15 cellular contexts compared by ENCODE assay signal in genomic region chr9:118896356-118897000, GRCh38.
DNase-seq lines count a peak whose midpoint lies in the region; ATAC-seq and TF ChIP-seq lines count a peak whose summit lies in the region.
"Had no signal": no experiment of that assay in that cellular context is flagged by ENCODE, and none has a peak within 500 bp of the region (broad histone marks: within the 10 kb centered on the region; RNA-seq: fewer than 3 reads in every experiment).

No MANE protein-coding gene starts in this region.

- DNase-seq in GM03348 (ENCODE audit: low spot score) (peak; percentile 2), NCI-H1436 (lab: John Stamatoyannopoulos, UW) (peak; percentile 60), NCI-H748 treated with DMSO at 0.1 percent for 48 hours (lab: John Stamatoyannopoulos, UW) (peak; percentile 34), medulla oblongata (ENCODE audit: extremely low spot score) (peak; percentile 16), omental fat pad (ENCODE audit: low spot score) (no peak)
- no peak for DNase-seq in CD8-positive, alpha-beta T cell
- DNase-seq: activated CD4-positive, alpha-beta T cell treated with anti-CD3 and anti-CD28 coated beads, Interleukin-2, amount 50 U/mL, for 48 hours; activated effector memory CD4-positive, alpha-beta T cell treated with Interleukin-2 at 50 U/mL for 16 hours; mesendoderm; NCI-H1930; RPMI8226; T-helper 9 cell had no signal

- H3K4me3 ChIP-seq in CD8-positive, alpha-beta T cell (ENCODE audit: low read depth, low read length) = no peak overlapping the region
- H3K4me3 ChIP-seq: smooth muscle cell had no signal

- no peak for ATAC-seq in omental fat pad (ENCODE audit: low FRiP score)
- no peak for ATAC-seq in CD8-positive, alpha-beta T cell
- ATAC-seq in activated T-helper 17 cell treated with anti-CD3 and anti-CD28 coated beads, Interleukin-2, amount 50 U/mL, for 72 hours (replicated peaks) = no peak

- H3K4me3 Mint-ChIP-seq in CD8-positive, alpha-beta T cell = no peak overlapping the region
- H3K4me3 Mint-ChIP-seq in activated T-helper 17 cell treated with anti-CD3 and anti-CD28 coated beads, Interleukin-2, amount 50 U/mL, for 72 hours = no peak overlapping the region
- H3K4me3 Mint-ChIP-seq: CD14-positive monocyte had no signal

- no peak overlapping the region for H3K27ac Mint-ChIP-seq in CD8-positive, alpha-beta T cell
- H3K27ac Mint-ChIP-seq in activated T-helper 17 cell treated with anti-CD3 and anti-CD28 coated beads, Interleukin-2, amount 50 U/mL, for 72 hours = no peak overlapping the region
- H3K27ac Mint-ChIP-seq: CD14-positive monocyte had no signal

- H3K27me3 Mint-ChIP-seq in CD8-positive, alpha-beta T cell (ENCODE audit: low read depth) = no peaks in the 10 kb centered on the region
- no peaks in the 10 kb centered on the region for H3K27me3 Mint-ChIP-seq in activated T-helper 17 cell treated with anti-CD3 and anti-CD28 coated beads, Interleukin-2, amount 50 U/mL, for 72 hours

- no peaks in the 10 kb centered on the region for H3K36me3 Mint-ChIP-seq in CD8-positive, alpha-beta T cell
- H3K36me3 Mint-ChIP-seq in activated T-helper 17 cell treated with anti-CD3 and anti-CD28 coated beads, Interleukin-2, amount 50 U/mL, for 72 hours (ENCODE audit: low read depth) = no peaks in the 10 kb centered on the region
- H3K36me3 Mint-ChIP-seq: CD14-positive monocyte had no signal

- intact Hi-C loops in CD8-positive, alpha-beta T cell (cut with DNase I, micrococcal nuclease) = no loop called here

- no peak for TF ChIP-seq CTCF in omental fat pad (IDR thresholded peaks at IDR 0.05)
- no peak for TF ChIP-seq CTCF in CD8-positive, alpha-beta T cell (IDR thresholded peaks at IDR 0.05)

- peaks cover 7% of the 10 kb centered on the region for H3K9me3 Mint-ChIP-seq in CD8-positive, alpha-beta T cell
- H3K9me3 Mint-ChIP-seq in activated T-helper 17 cell treated with anti-CD3 and anti-CD28 coated beads, Interleukin-2, amount 50 U/mL, for 72 hours = peaks cover 5% of the 10 kb centered on the region

- POLR2A ChIA-PET in CD8-positive, alpha-beta T cell (lab: Charles Lee) = no interaction called here

- no peaks in the 10 kb centered on the region for H3K9me3 ChIP-seq in CD8-positive, alpha-beta T cell (ENCODE audit: low read length)

- CTCF ChIA-PET in CD8-positive, alpha-beta T cell (lab: Charles Lee) = no interaction called here

- no peaks in the 10 kb centered on the region for H3K27me3 ChIP-seq in CD8-positive, alpha-beta T cell (ENCODE audit: insufficient read depth, low read length)

- H3K27ac ChIP-seq in CD8-positive, alpha-beta T cell (ENCODE audit: low read depth, low read length) = no peak overlapping the region

- H3K36me3 ChIP-seq in CD8-positive, alpha-beta T cell (ENCODE audit: insufficient read depth, low read length) = no peaks in the 10 kb centered on the region

- H3K4me1 ChIP-seq in CD8-positive, alpha-beta T cell (ENCODE audit: insufficient read depth, low read length) = no peaks in the 10 kb centered on the region

- H3K4me1 Mint-ChIP-seq in CD8-positive, alpha-beta T cell (ENCODE audit: low read depth) = no peaks in the 10 kb centered on the region
- H3K4me1 Mint-ChIP-seq in activated T-helper 17 cell treated with anti-CD3 and anti-CD28 coated beads, Interleukin-2, amount 50 U/mL, for 72 hours = no peaks in the 10 kb centered on the region
- H3K4me1 Mint-ChIP-seq: CD14-positive monocyte had no signal

Comparison
In these comparisons a context has a peak if more than half of its experiments do, and no peak if none do; other contexts are left out.
1. DNase-seq: peak in GM03348 (single experiment), NCI-H1436 (single experiment), NCI-H748 treated with DMSO at 0.1 percent for 48 hours (single experiment) and medulla oblongata (single experiment); none in omental fat pad (single experiment) and CD8-positive, alpha-beta T cell (0 of 7).